Comparison of ENCODE assay signal across 1 cellular context in the genomic region with DNA sequence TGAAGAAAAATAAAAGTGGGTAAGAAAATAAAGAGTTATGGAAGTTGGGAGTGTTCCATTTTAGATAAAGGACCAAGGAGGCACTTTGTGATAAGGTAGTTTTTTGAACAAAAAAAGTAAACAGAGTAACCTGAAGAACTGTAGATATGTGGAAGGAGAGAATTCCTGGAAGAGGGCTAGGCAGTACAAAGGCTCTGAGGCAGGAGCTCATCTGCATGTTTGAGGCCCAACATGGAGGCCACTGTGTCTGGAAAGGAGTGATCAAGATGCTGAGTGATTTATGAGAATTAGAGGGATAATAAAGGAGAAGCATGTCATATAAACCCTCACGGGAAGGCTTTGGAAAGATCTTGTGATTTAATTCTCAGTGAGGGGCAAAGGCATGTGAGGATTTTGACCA.
A peak's percentile ranks its signal among the peaks of the same experiment; 100 is the strongest.
TF ChIP-seq lines count a peak whose summit lies in the region.

No MANE protein-coding gene starts in this region.

TF ChIP-seq in K562, 482 proteins besides CTCF, POLR2A, EP300 and RAD21 (continued from another document):
- TF ChIP-seq, protein P1, sequence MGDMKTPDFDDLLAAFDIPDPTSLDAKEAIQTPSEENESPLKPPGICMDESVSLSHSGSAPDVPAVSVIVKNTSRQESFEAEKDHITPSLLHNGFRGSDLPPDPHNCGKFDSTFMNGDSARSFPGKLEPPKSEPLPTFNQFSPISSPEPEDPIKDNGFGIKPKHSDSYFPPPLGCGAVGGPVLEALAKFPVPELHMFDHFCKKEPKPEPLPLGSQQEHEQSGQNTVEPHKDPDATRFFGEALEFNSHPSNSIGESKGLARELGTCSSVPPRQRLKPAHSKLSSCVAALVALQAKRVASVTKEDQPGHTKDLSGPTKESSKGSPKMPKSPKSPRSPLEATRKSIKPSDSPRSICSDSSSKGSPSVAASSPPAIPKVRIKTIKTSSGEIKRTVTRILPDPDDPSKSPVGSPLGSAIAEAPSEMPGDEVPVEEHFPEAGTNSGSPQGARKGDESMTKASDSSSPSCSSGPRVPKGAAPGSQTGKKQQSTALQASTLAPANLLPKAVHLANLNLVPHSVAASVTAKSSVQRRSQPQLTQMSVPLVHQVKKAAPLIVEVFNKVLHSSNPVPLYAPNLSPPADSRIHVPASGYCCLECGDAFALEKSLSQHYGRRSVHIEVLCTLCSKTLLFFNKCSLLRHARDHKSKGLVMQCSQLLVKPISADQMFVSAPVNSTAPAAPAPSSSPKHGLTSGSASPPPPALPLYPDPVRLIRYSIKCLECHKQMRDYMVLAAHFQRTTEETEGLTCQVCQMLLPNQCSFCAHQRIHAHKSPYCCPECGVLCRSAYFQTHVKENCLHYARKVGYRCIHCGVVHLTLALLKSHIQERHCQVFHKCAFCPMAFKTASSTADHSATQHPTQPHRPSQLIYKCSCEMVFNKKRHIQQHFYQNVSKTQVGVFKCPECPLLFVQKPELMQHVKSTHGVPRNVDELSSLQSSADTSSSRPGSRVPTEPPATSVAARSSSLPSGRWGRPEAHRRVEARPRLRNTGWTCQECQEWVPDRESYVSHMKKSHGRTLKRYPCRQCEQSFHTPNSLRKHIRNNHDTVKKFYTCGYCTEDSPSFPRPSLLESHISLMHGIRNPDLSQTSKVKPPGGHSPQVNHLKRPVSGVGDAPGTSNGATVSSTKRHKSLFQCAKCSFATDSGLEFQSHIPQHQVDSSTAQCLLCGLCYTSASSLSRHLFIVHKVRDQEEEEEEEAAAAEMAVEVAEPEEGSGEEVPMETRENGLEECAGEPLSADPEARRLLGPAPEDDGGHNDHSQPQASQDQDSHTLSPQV (IDR thresholded peaks at IDR 0.05): 0 out of 2 replicates have a peak, but pooled peaks have one; percentile 56
- TF ChIP-seq, protein P2, sequence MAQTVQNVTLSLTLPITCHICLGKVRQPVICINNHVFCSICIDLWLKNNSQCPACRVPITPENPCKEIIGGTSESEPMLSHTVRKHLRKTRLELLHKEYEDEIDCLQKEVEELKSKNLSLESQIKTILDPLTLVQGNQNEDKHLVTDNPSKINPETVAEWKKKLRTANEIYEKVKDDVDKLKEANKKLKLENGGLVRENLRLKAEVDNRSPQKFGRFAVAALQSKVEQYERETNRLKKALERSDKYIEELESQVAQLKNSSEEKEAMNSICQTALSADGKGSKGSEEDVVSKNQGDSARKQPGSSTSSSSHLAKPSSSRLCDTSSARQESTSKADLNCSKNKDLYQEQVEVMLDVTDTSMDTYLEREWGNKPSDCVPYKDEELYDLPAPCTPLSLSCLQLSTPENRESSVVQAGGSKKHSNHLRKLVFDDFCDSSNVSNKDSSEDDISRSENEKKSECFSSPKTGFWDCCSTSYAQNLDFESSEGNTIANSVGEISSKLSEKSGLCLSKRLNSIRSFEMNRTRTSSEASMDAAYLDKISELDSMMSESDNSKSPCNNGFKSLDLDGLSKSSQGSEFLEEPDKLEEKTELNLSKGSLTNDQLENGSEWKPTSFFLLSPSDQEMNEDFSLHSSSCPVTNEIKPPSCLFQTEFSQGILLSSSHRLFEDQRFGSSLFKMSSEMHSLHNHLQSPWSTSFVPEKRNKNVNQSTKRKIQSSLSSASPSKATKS (CRISPR knock-in tag; IDR thresholded peaks at IDR 0.05): no peak
- TF ChIP-seq RCOR1 (IDR thresholded peaks at IDR 0.05; ENCODE audit: borderline replicate concordance in 1 of 2, low read depth in 2 of 2, low read length in 2 of 2): peak in 1 of 2 experiments; percentile 33; a peak in 1 of 4 replicates
- TF ChIP-seq SMARCA4 (IDR thresholded peaks at IDR 0.05): peak; percentile 94
- TF ChIP-seq MTA3 (IDR thresholded peaks at IDR 0.05; ENCODE audit: borderline replicate concordance): no peak
- peak; percentile 89 for TF ChIP-seq SOX6 (IDR thresholded peaks at IDR 0.05)
- TF ChIP-seq ZFP30 (CRISPR knock-in tag; IDR thresholded peaks at IDR 0.05; ENCODE audit: borderline replicate concordance): no peak
- no peak for TF ChIP-seq ZNF778 (CRISPR knock-in tag; IDR thresholded peaks at IDR 0.05)
- TF ChIP-seq PML (IDR thresholded peaks at IDR 0.05; ENCODE audit: low read length): peak; percentile 44; the same call in 1 of the 2 replicates
- peak; percentile 91 for TF ChIP-seq TCF3 (CRISPR knock-in tag; IDR thresholded peaks at IDR 0.05)
- peak; percentile 83 for TF ChIP-seq NFIC (IDR thresholded peaks at IDR 0.05)
- TF ChIP-seq, protein P3, sequence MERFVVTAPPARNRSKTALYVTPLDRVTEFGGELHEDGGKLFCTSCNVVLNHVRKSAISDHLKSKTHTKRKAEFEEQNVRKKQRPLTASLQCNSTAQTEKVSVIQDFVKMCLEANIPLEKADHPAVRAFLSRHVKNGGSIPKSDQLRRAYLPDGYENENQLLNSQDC (CRISPR knock-in tag; IDR thresholded peaks at IDR 0.05): no peak
- peak; percentile 51; the same call in 1 of the 2 replicates for TF ChIP-seq CHAMP1 (IDR thresholded peaks at IDR 0.05)
- TF ChIP-seq TAL1 (IDR thresholded peaks at IDR 0.05): peak; percentile 95
- TF ChIP-seq, protein P4, sequence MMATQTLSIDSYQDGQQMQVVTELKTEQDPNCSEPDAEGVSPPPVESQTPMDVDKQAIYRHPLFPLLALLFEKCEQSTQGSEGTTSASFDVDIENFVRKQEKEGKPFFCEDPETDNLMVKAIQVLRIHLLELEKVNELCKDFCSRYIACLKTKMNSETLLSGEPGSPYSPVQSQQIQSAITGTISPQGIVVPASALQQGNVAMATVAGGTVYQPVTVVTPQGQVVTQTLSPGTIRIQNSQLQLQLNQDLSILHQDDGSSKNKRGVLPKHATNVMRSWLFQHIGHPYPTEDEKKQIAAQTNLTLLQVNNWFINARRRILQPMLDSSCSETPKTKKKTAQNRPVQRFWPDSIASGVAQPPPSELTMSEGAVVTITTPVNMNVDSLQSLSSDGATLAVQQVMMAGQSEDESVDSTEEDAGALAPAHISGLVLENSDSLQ (IDR thresholded peaks at IDR 0.05): peak; percentile 79
- TF ChIP-seq PHF20 (IDR thresholded peaks at IDR 0.05; ENCODE audit: partially characterized antibody): peak; percentile 15
- TF ChIP-seq TRIM24 (IDR thresholded peaks at IDR 0.05): peak; percentile 39 to 77; a peak in 3 of 4 replicates
- peak; percentile 78 for TF ChIP-seq TEAD4 (IDR thresholded peaks at IDR 0.05; ENCODE audit: low read length)
- no peak for TF ChIP-seq TEAD4 (CRISPR knock-in tag; IDR thresholded peaks at IDR 0.05; ENCODE audit: borderline replicate concordance)
- no peak for TF ChIP-seq USF1 (CRISPR knock-in tag; IDR thresholded peaks at IDR 0.05)
- peak; percentile 90 for TF ChIP-seq DPF2 (IDR thresholded peaks at IDR 0.05)
- peak in 1 of 2 experiments; percentile 51; a peak in 2 of 4 replicates for TF ChIP-seq FOXA3 (CRISPR knock-in tag; conservative IDR thresholded peaks at IDR 0.05 in 1 of 2, IDR thresholded peaks at IDR 0.05 in 1 of 2)
- TF ChIP-seq YY1 (IDR thresholded peaks at IDR 0.05; ENCODE audit: borderline replicate concordance in 1 of 3, control insufficient read depth in 1 of 3, extremely low read depth in 1 of 3, insufficient read depth in 3 of 3, insufficient read length in 1 of 3, insufficient replicate concordance in 2 of 3, low read depth in 1 of 3, low read length in 2 of 3): no peak
